In genomic region chr10:124530215-124530665, GRCh38 we compare ENCODE assay signal across 8 cellular contexts.
DNase-seq lines count a peak whose midpoint lies in the region; ATAC-seq, FAIRE-seq and TF ChIP-seq lines count a peak whose summit lies in the region.

No MANE protein-coding gene starts in this region.

- TF ChIP-seq CTCF in bronchial epithelial cell (IDR thresholded peaks at IDR 0.05; ENCODE audit: insufficient read depth, low read length, severe bottlenecking) = peak; percentile 93

- in situ Hi-C loops in ACHN (cut with HindIII; ENCODE audit: low pct_ligation_motif_present, low pct_unique_long_range_greater_than_20kb, low sequenced_read_pairs) = no loop called here

- DNase-seq in ACHN (peak; percentile 84), NCI-H2171 treated with DMSO at 0.1 percent for 48 hours (lab: John Stamatoyannopoulos, UW) (peak; percentile 59), bronchial epithelial cell (ENCODE audit: low read depth) (peak; percentile 52), kidney tubule cell (ENCODE audit: low spot score) (peak; percentile 82)
- DNase-seq in activated CD4-positive, CD25-positive, alpha-beta regulatory T cell treated with anti-CD3 and anti-CD28 coated beads, Interleukin-2, amount 50 U/mL, for 16 hours (ENCODE audit: low read depth, low spot score) = peak; percentile 77
- DNase-seq in stimulated activated CD4-positive, alpha-beta T cell treated with anti-CD3 and anti-CD28 coated beads, Interleukin-2, amount 100 ng/mL, for 24 hours = peak; percentile 90 to 91

- no peaks in the 10 kb centered on the region for H3K36me3 ChIP-seq in bronchial epithelial cell (ENCODE audit: control insufficient read depth, insufficient read depth, low read length)

- H3K27me3 ChIP-seq in bronchial epithelial cell (ENCODE audit: control insufficient read depth, insufficient read depth, low read length) = no peaks in the 10 kb centered on the region

- FAIRE-seq in bronchial epithelial cell (lab: Jason Lieb, UNC) = no peak

- ATAC-seq in GM18502 (IDR thresholded peaks at IDR 0.05; ENCODE audit: poor library complexity, unreplicated experiment) = peak; percentile 91
- ATAC-seq in HG02943 (IDR thresholded peaks at IDR 0.05; ENCODE audit: low read depth, unreplicated experiment) = peak; percentile 74

- H3K4me3 ChIP-seq in bronchial epithelial cell (ENCODE audit: low read depth, low read length) = no peak overlapping the region
